In the genomic region with DNA sequence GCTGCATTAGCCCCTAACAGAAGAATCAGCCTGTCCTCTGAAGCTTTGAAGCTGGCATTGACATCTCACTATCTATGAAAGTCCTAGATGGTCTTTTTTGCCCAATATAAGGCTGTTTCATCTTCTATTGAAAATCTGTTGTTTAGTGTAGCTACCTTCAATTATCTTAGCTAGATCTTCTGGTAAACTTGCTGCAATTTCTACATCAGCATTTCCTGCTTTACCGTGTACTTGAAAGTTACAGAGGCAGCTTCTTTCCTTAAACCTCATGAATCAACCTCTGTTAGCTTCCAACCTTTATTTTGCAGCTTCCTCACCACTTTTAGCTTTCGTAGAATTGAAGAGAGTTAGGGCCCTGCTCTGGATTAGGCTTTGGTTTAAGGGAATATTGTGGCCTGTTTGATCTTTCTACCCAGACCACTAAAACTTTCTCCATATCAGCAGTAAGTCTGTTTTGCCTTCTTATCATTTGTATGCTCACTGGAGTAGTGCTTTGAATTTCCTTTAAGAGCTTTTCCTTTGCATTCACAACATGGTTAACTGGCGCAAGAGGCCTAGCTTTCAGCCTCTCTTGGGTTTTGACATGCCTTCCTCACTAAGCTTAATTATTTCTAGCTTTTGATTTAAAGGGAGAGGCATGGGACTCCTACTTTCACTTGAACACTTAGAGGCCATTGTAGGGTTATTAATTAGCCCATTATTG, we compare ENCODE assay signal across 15 cellular contexts. TPM values are rescaled to one million over a fixed set of nuclear protein-coding genes. Genes with fewer than 3 reads are reported as not detected.
A peak's percentile ranks its signal among the peaks of the same experiment; 100 is the strongest.
DNase-seq lines count a peak whose midpoint lies in the region; ATAC-seq, FAIRE-seq and TF ChIP-seq lines count a peak whose summit lies in the region.
"Had no signal": no experiment of that assay in that cellular context is flagged by ENCODE, and none has a peak within 500 bp of the region (broad histone marks: within the 10 kb centered on the region; RNA-seq: fewer than 3 reads in every experiment).

No MANE protein-coding gene starts in this region.

- H3K9me3 Mint-ChIP-seq in natural killer cell treated with Interleukin-12 subunit alpha and Interleukin-12 subunit beta and Interleukin-15 and Interleukin-18, amount 100 ng/mL, for 72 hours = peaks cover 3% of the 10 kb centered on the region

- peaks cover 66% of the 10 kb centered on the region for H3K36me3 ChIP-seq in BLaER1
- H3K36me3 ChIP-seq in Loucy (ENCODE audit: insufficient read depth, low read length) = peaks cover 35% of the 10 kb centered on the region; the same call in 1 of the 2 replicates
- H3K36me3 ChIP-seq in K562 (ENCODE audit: control insufficient read depth, insufficient read depth, low read length) = no peaks in the 10 kb centered on the region
- H3K36me3 ChIP-seq in WERI-Rb-1 = no peaks in the 10 kb centered on the region
- H3K36me3 ChIP-seq: brain microvascular endothelial cell had no signal

- TF ChIP-seq CTCF in Loucy (conservative IDR thresholded peaks at IDR 0.05; ENCODE audit: low read length) = no peak
- no peak for TF ChIP-seq CTCF in K562 (IDR thresholded peaks at IDR 0.05 in 2 of 3, conservative IDR thresholded peaks at IDR 0.05 in 1 of 3; ENCODE audit: insufficient read depth in 2 of 3, low read depth in 1 of 3, low read length in 3 of 3)
- TF ChIP-seq CTCF in WERI-Rb-1 (IDR thresholded peaks at IDR 0.05; ENCODE audit: low read depth, low read length) = no peak
- no peak for TF ChIP-seq CTCF in GM13977 (IDR thresholded peaks at IDR 0.05; ENCODE audit: extremely low read depth, insufficient read depth, missing control alignments)

- no peak for TF ChIP-seq RAD21 in K562 (CRISPR knock-in tag; conservative IDR thresholded peaks at IDR 0.05 in 1 of 2, IDR thresholded peaks at IDR 0.05 in 1 of 2)

- BruUV-seq in K562 (replicated peaks; lab: Mats Ljungman, UMichigan) = no TSS peak

- intact Hi-C loops in K562 (cut with micrococcal nuclease) = no loop called here

- H3K27me3 ChIP-seq in BLaER1 = no peaks in the 10 kb centered on the region
- H3K27me3 ChIP-seq in Loucy (ENCODE audit: insufficient read depth, low read length, poor library complexity, severe bottlenecking) = no peaks in the 10 kb centered on the region
- H3K27me3 ChIP-seq in K562 (ENCODE audit: control insufficient read depth in 2 of 2, insufficient read depth in 2 of 2, low read length in 2 of 2) = no peaks in the 10 kb centered on the region
- H3K27me3 ChIP-seq in WERI-Rb-1 (ENCODE audit: insufficient read depth, low read depth, severe bottlenecking) = no peaks in the 10 kb centered on the region
- H3K27me3 ChIP-seq: brain microvascular endothelial cell had no signal

- in situ Hi-C loops in K562 (cut with MboI) (no loop called here), GM13977 (cut with MboI; ENCODE audit: low pct_unique_long_range_greater_than_20kb, low sequenced_read_pairs, unreplicated experiment) (no loop called here)

- peak overlapping the region; percentile 65 for H3K27ac ChIP-seq in BLaER1
- no peak overlapping the region for H3K27ac ChIP-seq in K562 (ENCODE audit: extremely low read depth, low read depth, low read length)
- no peak overlapping the region for H3K27ac ChIP-seq in WERI-Rb-1
- H3K27ac ChIP-seq: brain microvascular endothelial cell had no signal

- no peak for TF ChIP-seq EP300 in K562 (IDR thresholded peaks at IDR 0.05; ENCODE audit: low read length)

- H3K27me3 Mint-ChIP-seq in natural killer cell treated with Interleukin-12 subunit alpha and Interleukin-12 subunit beta and Interleukin-15 and Interleukin-18, amount 100 ng/mL, for 72 hours = no peaks in the 10 kb centered on the region

- H3F3A ChIP-seq in Loucy (ENCODE audit: low read depth) = peaks cover 26% of the 10 kb centered on the region; the same call in 1 of the 2 replicates

- H3K4me2 ChIP-seq in BLaER1 (peak overlapping the region; percentile 83), Loucy (ENCODE audit: low read depth, low read length, poor library complexity, severe bottlenecking) (peak overlapping the region; percentile 47), K562 (ENCODE audit: insufficient read depth, low read length) (no peak overlapping the region)

- DNase-seq in K562 (ENCODE audit: extremely low read depth in 1 of 4, low spot score in 3 of 4) (peak in 1 of 4 experiments; percentile 14), WERI-Rb-1 (no peak), GM13977 (ENCODE audit: low spot score) (no peak)
- DNase-seq in natural killer cell treated with Interleukin-12 subunit alpha and Interleukin-12 subunit beta and Interleukin-15 and Interleukin-18, amount 100 ng/mL, for 72 hours (ENCODE audit: low spot score) = no peak
- no peak for DNase-seq in stimulated activated CD4-positive, alpha-beta T cell treated with anti-CD3 and anti-CD28 coated beads, Interleukin-2, amount 100 ng/mL, for 48 hours
- DNase-seq: brain microvascular endothelial cell, GDM1, HFFc6, hypothalamus, NCI-H1436, NCI-H510A treated with DMSO at 0.1 percent for 48 hours had no signal

- peaks cover 59% of the 10 kb centered on the region for H3K4me1 ChIP-seq in BLaER1
- H3K4me1 ChIP-seq in Loucy (ENCODE audit: insufficient read depth, low read length, poor library complexity, severe bottlenecking) = peaks cover 49% of the 10 kb centered on the region
- no peaks in the 10 kb centered on the region for H3K4me1 ChIP-seq in K562 (replicated peaks in 1 of 2; ENCODE audit: control insufficient read depth in 2 of 2, insufficient read depth in 2 of 2, low read length in 2 of 2)

- WGBS in K562 (ENCODE audit: insufficient coverage, low coverage, missing lambda C conversion rate) = 28% methylated on average over 3 of the region's 3 CpGs

- H4K20me1 ChIP-seq in BLaER1 = peaks cover 8% of the 10 kb centered on the region; the same call in 1 of the 2 replicates
- peaks cover 10% of the 10 kb centered on the region for H4K20me1 ChIP-seq in Loucy (ENCODE audit: insufficient read depth, low read length, poor library complexity, severe bottlenecking)
- H4K20me1 ChIP-seq in K562 (replicated peaks; ENCODE audit: control insufficient read depth, insufficient read depth, low read length) = no peaks in the 10 kb centered on the region

- peak overlapping the region; percentile 75 to 99 for H3K27ac Mint-ChIP-seq in natural killer cell treated with Interleukin-12 subunit alpha and Interleukin-12 subunit beta and Interleukin-15 and Interleukin-18, amount 100 ng/mL, for 72 hours
- H3K27ac Mint-ChIP-seq: HFFc6 had no signal

- H3K36me3 Mint-ChIP-seq in natural killer cell treated with Interleukin-12 subunit alpha and Interleukin-12 subunit beta and Interleukin-15 and Interleukin-18, amount 100 ng/mL, for 72 hours = peaks cover 19% of the 10 kb centered on the region

- peaks cover 47 to 50% of the 10 kb centered on the region in 2 donors for H3K4me1 Mint-ChIP-seq in natural killer cell treated with Interleukin-12 subunit alpha and Interleukin-12 subunit beta and Interleukin-15 and Interleukin-18, amount 100 ng/mL, for 72 hours (ENCODE audit: low read depth in 2 of 2)

- no peak overlapping the region for H3K4me3 ChIP-seq in BLaER1
- peak overlapping the region; percentile 14 for H3K4me3 ChIP-seq in Loucy (ENCODE audit: low read length, poor library complexity, severe bottlenecking)
- no peak overlapping the region for H3K4me3 ChIP-seq in K562
- H3K4me3 ChIP-seq in WERI-Rb-1 (ENCODE audit: low read depth, low read length) = no peak overlapping the region
- H3K4me3 ChIP-seq: lung had no signal

- no peak for FAIRE-seq in K562 (lab: Jason Lieb, UNC)

- peaks cover 95% of the 10 kb centered on the region for H3K79me2 ChIP-seq in Loucy (ENCODE audit: insufficient read depth, low read length)
- H3K79me2 ChIP-seq in K562 (ENCODE audit: control insufficient read depth, insufficient read depth, low read length) = no peaks in the 10 kb centered on the region

- ATAC-seq in K562 (no peak), GM21423 (IDR thresholded peaks at IDR 0.05; ENCODE audit: unreplicated experiment) (no peak)
- no peak for ATAC-seq in natural killer cell treated with Interleukin-12 subunit alpha and Interleukin-12 subunit beta and Interleukin-15 and Interleukin-18, amount 100 ng/mL, for 72 hours

- POLR2A ChIA-PET in K562 (lab: Yijun Ruan, JAX) = interaction anchor here (0.6 to 1.0 kb wide), 3 partner anchors 10 to 247 kb away, joined by 3 to 4 read pairs (median 3); no protein-coding TSS in a partner anchor

- H3K4me3 Mint-ChIP-seq in natural killer cell treated with Interleukin-12 subunit alpha and Interleukin-12 subunit beta and Interleukin-15 and Interleukin-18, amount 100 ng/mL, for 72 hours = peak overlapping the region; percentile 40
- H3K4me3 Mint-ChIP-seq: HFFc6 had no signal

- H3K9ac ChIP-seq in BLaER1 (peak overlapping the region; percentile 9; the same call in 1 of the 2 replicates), Loucy (ENCODE audit: low read depth, low read length, poor library complexity, severe bottlenecking) (peak overlapping the region; percentile 51), K562 (ENCODE audit: insufficient read depth in 1 of 2, low read depth in 2 of 2, low read length in 2 of 2) (no peak overlapping the region)

- CTCF ChIA-PET in K562 (lab: Yijun Ruan, JAX; ENCODE audit: low intra/inter-chr PET ratio) = no interaction called here

- H3K9me1 ChIP-seq in K562 (ENCODE audit: control insufficient read depth, insufficient read depth, low read length) = no peaks in the 10 kb centered on the region

- H3K9me3 ChIP-seq in BLaER1 (peaks cover 47% of the 10 kb centered on the region), Loucy (ENCODE audit: insufficient read depth, low read depth, low read length) (peaks cover 4% of the 10 kb centered on the region; the same call in 1 of the 2 replicates), K562 (replicated peaks; ENCODE audit: control insufficient read depth, insufficient read depth, low read depth, low read length) (no peaks in the 10 kb centered on the region), WERI-Rb-1 (ENCODE audit: severe bottlenecking) (no peaks in the 10 kb centered on the region)

- no peaks in the 10 kb centered on the region for H3K9me2 ChIP-seq in Loucy (replicated peaks; ENCODE audit: low read depth, low read length)

- H2AFZ ChIP-seq in Loucy (ENCODE audit: low read length) (no peak overlapping the region), K562 (ENCODE audit: low read depth, low read length) (0 out of 2 replicates have a peak overlapping the region, but pooled peaks have one; percentile 1)

- no peak for TF ChIP-seq POLR2A in K562 (conservative IDR thresholded peaks at IDR 0.05)

RNA-seq across cellular contexts. Expression of a gene that starts 32.5 kb away (rescaled TPM):
- total RNA-seq in K562 (2011; cell fraction: chromatin; rRNA removed; ENCODE audit: low replicate concordance) = 12.6 and 16.5 TPM in 2 replicates
- total RNA-seq in K562 (2011; cell fraction: nucleolus; rRNA removed) = 6.3 and 6.4 TPM in 2 replicates
- 7.4 and 9.8 TPM in 2 replicates for total RNA-seq in K562 (2011; cell fraction: nucleoplasm; rRNA removed)
- total RNA-seq in K562 (2014; rRNA removed) (1.4 and 2.1 TPM in 2 replicates), K562 (2014; rRNA removed; fragmentation: Illumina TruSeq; extraction: Trizol) (0.80 and 1.3 TPM in 2 replicates), K562 (2015; rRNA removed; fragmentation: Illumina TruSeq; extraction: Trizol) (0.80 and 0.90 TPM in 2 replicates), K562 (2021) (1.2 and 1.6 TPM in 2 replicates)
- polyA plus RNA-seq in K562 (2011; rRNA removed) (0.57 and 1.5 TPM in 2 replicates), K562 (2014; fragmentation: Illumina TruSeq; extraction: Trizol) (0.64 and 0.73 TPM in 2 replicates), K562 (2014; fragmentation: Nextera tagmentation; extraction: Ambion mirVana) (1 to 10 TPM in 1 of 2 experiments, under 1 TPM in 1; 0.62 to 1.3 TPM), K562 (2014; rRNA removed) (0.48 and 0.58 TPM in 2 replicates)
- 0.43 and 1.3 TPM in 2 replicates for polyA plus RNA-seq in K562 (2011; cell fraction: cytosol; rRNA removed)
- polyA plus RNA-seq in K562 (2011; cell fraction: nucleus; rRNA removed) = 1.2 and 3.5 TPM in 2 replicates
- 0.61 and 0.71 TPM in 2 replicates for polyA plus RNA-seq in K562 (2012)
- 4.2 and 11.6 TPM in 2 replicates for polyA minus RNA-seq in K562 (2011; rRNA and poly(A)+ RNA removed)
- 2.6 and 3.0 TPM in 2 replicates for polyA minus RNA-seq in K562 (2011; cell fraction: cytosol; rRNA and poly(A)+ RNA removed)
- polyA minus RNA-seq in K562 (2011; cell fraction: nucleus; rRNA and poly(A)+ RNA removed) = 7.7 and 12.4 TPM in 2 replicates
- 10 to 100 TPM; 46.1 to 51.7 TPM for total RNA-seq in natural killer cell treated with Interleukin-12 subunit alpha and Interleukin-12 subunit beta and Interleukin-15 and Interleukin-18, amount 100 ng/mL, for 72 hours

Comparison
In these comparisons a context has a peak if more than half of its experiments do, and no peak if none do; other contexts are left out.
1. H3K9ac ChIP-seq: peak in BLaER1 (single experiment) and Loucy (single experiment); none in K562 (0 of 2).